In the genomic region with DNA sequence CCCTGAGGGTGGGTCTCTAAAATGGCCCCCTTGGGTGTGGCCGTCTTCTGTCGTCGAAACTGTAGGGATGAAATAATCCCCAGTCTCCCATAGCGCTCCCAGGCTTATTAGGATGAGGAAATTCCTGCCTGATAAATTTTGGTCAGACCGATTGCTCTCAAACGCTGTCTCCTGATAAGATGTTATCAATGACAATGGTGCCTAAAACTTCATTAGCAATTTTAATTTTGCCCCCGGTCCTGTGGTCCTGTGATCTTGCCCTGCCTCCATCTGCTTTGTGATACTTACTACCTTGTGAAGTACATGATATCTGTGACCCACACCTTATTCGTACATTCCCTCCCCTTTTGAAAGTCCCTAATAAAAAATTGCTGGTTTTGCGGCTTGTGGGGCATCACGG, we compare ENCODE assay signal across 21 cellular contexts. TPM values are rescaled to one million over a fixed set of nuclear protein-coding genes. Genes with fewer than 3 reads are reported as not detected.
DNase-seq lines count a peak whose midpoint lies in the region; ATAC-seq, FAIRE-seq and TF ChIP-seq lines count a peak whose summit lies in the region.
"Had no signal": no experiment of that assay in that cellular context is flagged by ENCODE, and none has a peak within 500 bp of the region (broad histone marks: within the 10 kb centered on the region; RNA-seq: fewer than 3 reads in every experiment).

No MANE protein-coding gene starts in this region.

- ATAC-seq in activated CD4-positive, CD25-positive, alpha-beta regulatory T cell treated with anti-CD3 and anti-CD28 coated beads, Interleukin-2, amount 50 U/mL, for 24 hours, result no peak
- ATAC-seq in GM21528 (IDR thresholded peaks at IDR 0.05; ENCODE audit: low FRiP score, unreplicated experiment) (no peak), HG03139 (IDR thresholded peaks at IDR 0.05; ENCODE audit: unreplicated experiment) (no peak)
- ATAC-seq: A549 had no signal

- H3K9me3 Mint-ChIP-seq in glutamatergic neuron (ENCODE audit: unreplicated experiment), result peaks cover 10% of the 10 kb centered on the region
- H3K9me3 Mint-ChIP-seq: IgD-negative memory B cell had no signal

- no peak overlapping the region for H3K27ac ChIP-seq in HUES6 (ENCODE audit: low read depth, low read length)
- H3K27ac ChIP-seq: A549, C4-2B, GM23248, HL-60 had no signal

- no peak overlapping the region for H3K9ac ChIP-seq in HUES6 (ENCODE audit: low read length)
- H3K9ac ChIP-seq: GM23248 had no signal

- H3K9me3 ChIP-seq in HUES6 (ENCODE audit: control insufficient read depth, insufficient read depth, low read depth, low read length), result no peaks in the 10 kb centered on the region
- H3K9me3 ChIP-seq: A549, BE2C, HAP-1 had no signal

- TF ChIP-seq CTCF in glutamatergic neuron (IDR thresholded peaks at IDR 0.05; ENCODE audit: partially characterized antibody, unreplicated experiment), result no peak

- DNase-seq in glutamatergic neuron (no peak), mesenteric fat pad (ENCODE audit: low spot score) (peak; percentile 3), urothelium cell line (ENCODE audit: low spot score) (no peak)
- DNase-seq: BE2C; CD4-positive, alpha-beta memory T cell; DMS153; DMS79 treated with DMSO at 0.1 percent for 48 hours; EL; GDM1; GM23248; KG1 had no signal

- H3K36me3 ChIP-seq in HUES6 (ENCODE audit: control insufficient read depth, insufficient read depth, low read length), result no peaks in the 10 kb centered on the region
- H3K36me3 ChIP-seq: BE2C, HAP-1 had no signal

- peak overlapping the region; percentile 35 for H3K4me3 ChIP-seq in HUES6 (ENCODE audit: low read depth, low read length)
- H3K4me3 ChIP-seq: A549, GM23248, HAP-1 had no signal

- no peaks in the 10 kb centered on the region for H3K27me3 ChIP-seq in HUES6 (ENCODE audit: control insufficient read depth, insufficient read depth, low read length)
- H3K27me3 ChIP-seq: BE2C had no signal

- no peak for FAIRE-seq in urothelium cell line (lab: Jason Lieb, UNC)
- FAIRE-seq: A549, GM12892 had no signal

- no peak overlapping the region for H3K27ac Mint-ChIP-seq in glutamatergic neuron (ENCODE audit: unreplicated experiment)
- H3K27ac Mint-ChIP-seq: CD4-positive, alpha-beta memory T cell had no signal

- peaks cover 4% of the 10 kb centered on the region for H3K27me3 Mint-ChIP-seq in glutamatergic neuron (ENCODE audit: unreplicated experiment)
- H3K27me3 Mint-ChIP-seq: IgD-negative memory B cell had no signal

- H3K36me3 Mint-ChIP-seq in glutamatergic neuron (ENCODE audit: unreplicated experiment), result no peaks in the 10 kb centered on the region

- peaks cover 45% of the 10 kb centered on the region for H3K4me1 ChIP-seq in HUES6 (ENCODE audit: control insufficient read depth, insufficient read depth, low read length)

- peak overlapping the region; percentile 16 for H3K4me3 Mint-ChIP-seq in glutamatergic neuron (ENCODE audit: unreplicated experiment)
- H3K4me3 Mint-ChIP-seq: CD4-positive, alpha-beta memory T cell; IgD-negative memory B cell had no signal

- peaks cover 11% of the 10 kb centered on the region for H3K4me1 Mint-ChIP-seq in glutamatergic neuron (ENCODE audit: low read depth, unreplicated experiment)

RNA-seq across cellular contexts. Expression of gene RAB7A, which starts 5.1 kb away (rescaled TPM):
- 298 TPM for total RNA-seq in glutamatergic neuron (ENCODE audit: unreplicated experiment)
- 344 TPM for total RNA-seq in mesenteric fat pad
